ENCODE assay signal across 8 cellular contexts in genomic region chr1:161069731-161070270, GRCh38. TPM values are rescaled to one million over a fixed set of nuclear protein-coding genes. Genes with fewer than 3 reads are reported as not detected.
A peak's percentile ranks its signal among the peaks of the same experiment; 100 is the strongest.
DNase-seq lines count a peak whose midpoint lies in the region; ATAC-seq and TF ChIP-seq lines count a peak whose summit lies in the region.

ARHGAP30 (minus strand) TSS chr1:161069891; CDS start chr1:161069624, 267 bp downstream.

- H3K4me1 Mint-ChIP-seq in H9 (peaks cover 10 to 15% of the 10 kb centered on the region in 2 experiments), immature natural killer cell (peaks cover 60 to 73% of the 10 kb centered on the region in 2 donors)
- H3K4me1 Mint-ChIP-seq in activated T-cell treated with anti-CD3 and anti-CD28 coated beads, Interleukin-2, amount 50 U/mL, for 4 hours (ENCODE audit: low read depth): peaks cover 61% of the 10 kb centered on the region

- no peak within 1 kb of the TSS for H3K27ac ChIP-seq in H9 (ENCODE audit: insufficient read length, low read depth, low read length)

- no peaks in the 10 kb centered on the region for H3K79me2 ChIP-seq in H9 (ENCODE audit: insufficient read depth, low read length)

- no peak within 1 kb of the TSS for H3K18ac ChIP-seq in H9 (ENCODE audit: insufficient read length, low read depth, low read length)

- H4K5ac ChIP-seq in H9 (ENCODE audit: insufficient read length, low read depth, low read length): no peak within 1 kb of the TSS

- H3K79me1 ChIP-seq in H9 (ENCODE audit: insufficient read depth, low read depth, low read length, poor library complexity, severe bottlenecking): no peaks in the 10 kb centered on the region

- no peak within 1 kb of the TSS for H2AK5ac ChIP-seq in H9 (ENCODE audit: insufficient read length, low read length)

- no peaks in the 10 kb centered on the region for H3K27me3 ChIP-seq in H9 (ENCODE audit: insufficient read depth, low read length)

- no peak within 1 kb of the TSS for H4K8ac ChIP-seq in H9 (replicated peaks; ENCODE audit: insufficient read length, low read depth, low read length)

- H3K4ac ChIP-seq in H9 (ENCODE audit: low read depth, low read length): no peak within 1 kb of the TSS

- H4K91ac ChIP-seq in H9 (ENCODE audit: insufficient read length, low read depth, low read length): no peak within 1 kb of the TSS

- no peak within 1 kb of the TSS for H3K56ac ChIP-seq in H9 (ENCODE audit: insufficient read length, low read depth, low read length)

- no peaks in the 10 kb centered on the region for H3K36me3 Mint-ChIP-seq in H9 (ENCODE audit: insufficient read depth in 1 of 3, low read depth in 3 of 3)
- H3K36me3 Mint-ChIP-seq in activated T-cell treated with anti-CD3 and anti-CD28 coated beads, Interleukin-2, amount 50 U/mL, for 4 hours (ENCODE audit: insufficient read depth): peaks cover 4% of the 10 kb centered on the region
- peaks cover 8 to 14% (median 8%) of the 10 kb centered on the region in 3 donors for H3K36me3 Mint-ChIP-seq in immature natural killer cell

- peaks cover 15% of the 10 kb centered on the region for H3K27me3 Mint-ChIP-seq in H9 (ENCODE audit: low read depth)
- no peaks in the 10 kb centered on the region for H3K27me3 Mint-ChIP-seq in activated T-cell treated with anti-CD3 and anti-CD28 coated beads, Interleukin-2, amount 50 U/mL, for 4 hours (ENCODE audit: low read depth)
- peaks cover 12 to 27% (median 15%) of the 10 kb centered on the region in 3 donors for H3K27me3 Mint-ChIP-seq in immature natural killer cell (ENCODE audit: low read depth in 3 of 3)

- H2BK120ac ChIP-seq in H9 (ENCODE audit: low read depth, low read length, poor library complexity, severe bottlenecking): no peak within 1 kb of the TSS

- H3K14ac ChIP-seq in H9 (ENCODE audit: insufficient read depth, low read length): no peak within 1 kb of the TSS; the same call in 1 of the 2 replicates

- TF ChIP-seq CTCF in GM10266 (IDR thresholded peaks at IDR 0.05; ENCODE audit: control insufficient read depth, insufficient read depth, low read depth, missing control alignments) (no peak), H9 (conservative IDR thresholded peaks at IDR 0.05) (no peak)

- H2AFZ ChIP-seq in H9 (ENCODE audit: low read length): no peak within 1 kb of the TSS

- no peak within 1 kb of the TSS for H3T11ph ChIP-seq in H9 (ENCODE audit: low read length)

- H3K27ac Mint-ChIP-seq in H9 (peak within 1 kb of the TSS in 1 of 3 experiments; percentile 72; a peak in 1 of 7 replicates), immature natural killer cell (peak within 1 kb of the TSS; percentile 94 to 98 (median 97))

- no peaks in the 10 kb centered on the region; a peak in 1 of 5 replicates for H3K9me3 Mint-ChIP-seq in H9
- H3K9me3 Mint-ChIP-seq in activated T-cell treated with anti-CD3 and anti-CD28 coated beads, Interleukin-2, amount 50 U/mL, for 4 hours: no peaks in the 10 kb centered on the region
- no peaks in the 10 kb centered on the region for H3K9me3 Mint-ChIP-seq in immature natural killer cell

- no peaks in the 10 kb centered on the region for H3K9me3 ChIP-seq in H9 (ENCODE audit: control insufficient read depth, low read depth, low read length)

- H2BK15ac ChIP-seq in H9 (ENCODE audit: low read depth, low read length): no peak within 1 kb of the TSS

- H3K4me3 Mint-ChIP-seq in H9 (peak within 1 kb of the TSS in 1 of 2 experiments; percentile 42; a peak in 2 of 5 replicates), immature natural killer cell (peak within 1 kb of the TSS; percentile 91 to 100 (median 97))
- H3K4me3 Mint-ChIP-seq in activated T-cell treated with anti-CD3 and anti-CD28 coated beads, Interleukin-2, amount 50 U/mL, for 4 hours: peak within 1 kb of the TSS; percentile 95

- H2BK20ac ChIP-seq in H9 (ENCODE audit: low read depth, low read length, poor library complexity, severe bottlenecking): no peak within 1 kb of the TSS

- no peak within 1 kb of the TSS for H3K4me2 ChIP-seq in H9 (ENCODE audit: insufficient read depth, insufficient read length, low read length)

- H3K23ac ChIP-seq in H9 (ENCODE audit: insufficient read length, low read depth, low read length): no peak within 1 kb of the TSS

- no peak within 1 kb of the TSS for H2BK5ac ChIP-seq in H9 (ENCODE audit: insufficient read length, low read length)

- ATAC-seq in activated T-cell treated with anti-CD3 and anti-CD28 coated beads, Interleukin-2, amount 50 U/mL, for 4 hours: peak; percentile 74 to 81

- no peak within 1 kb of the TSS for H3K9ac ChIP-seq in H9 (ENCODE audit: extremely low read depth, insufficient read length, low read length)

- H3K23me2 ChIP-seq in H9 (ENCODE audit: insufficient read length, low read depth, low read length, poor library complexity, severe bottlenecking): no peaks in the 10 kb centered on the region

- no CpG with 5 or more reads among the region's 9 CpGs for WGBS in H9 (ENCODE audit: extremely low coverage, insufficient read length, low lambda C conversion rate)

- no peaks in the 10 kb centered on the region for H4K20me1 ChIP-seq in H9 (ENCODE audit: control insufficient read depth, insufficient read depth, insufficient read length)

- DNase-seq in GM10266 (ENCODE audit: extremely low spot score): peak; percentile 96
- DNase-seq in H9: peak; percentile 83
- peak; percentile 96 for DNase-seq in NOMO-1 treated with DMSO at 0.1 percent for 48 hours (lab: John Stamatoyannopoulos, UW; ENCODE audit: unreplicated experiment)
- peak; percentile 72 for DNase-seq in activated T-cell treated with anti-CD3 and anti-CD28 coated beads, Interleukin-2, amount 50 U/mL, for 4 hours
- peak; percentile 93 to 95 (median 94) for DNase-seq in immature natural killer cell
- DNase-seq in stimulated activated CD4-positive, alpha-beta T cell treated with anti-CD3 and anti-CD28 coated beads, TNF-alpha, amount 100 ng/mL, for 48 hours (ENCODE audit: low read depth in 3 of 3): peak; percentile 64 to 82 (median 78)
- DNase-seq in foreskin melanocyte: no peak
- DNase-seq in iPS-NIHi7 (ENCODE audit: extremely low spot score): no peak

- no peaks in the 10 kb centered on the region for H3K4me1 ChIP-seq in H9 (ENCODE audit: insufficient read depth, low read length)

- no peak within 1 kb of the TSS for H2BK12ac ChIP-seq in H9 (ENCODE audit: insufficient read length, low read depth, low read length)

RNA-seq across cellular contexts. Expression of gene ARHGAP30, which starts in this region (rescaled TPM):
- total RNA-seq in H9 (2021): 0.13 TPM in 2 replicates
- total RNA-seq in activated T-cell treated with anti-CD3 and anti-CD28 coated beads, Interleukin-2, amount 50 U/mL, for 4 hours: 100 to 1,000 TPM; 103 to 128 (median 106) TPM
- 100 to 1,000 TPM in 2 of 3 donors, 10 to 100 TPM in 1; 98.0 to 265 (median 103) TPM for polyA plus RNA-seq in immature natural killer cell

Comparison
In these comparisons a context has a peak if more than half of its experiments do, and no peak if none do; other contexts are left out.
1. RNA of gene ARHGAP30 (total RNA-seq): 103 to 128 TPM in activated T-cell treated with anti-CD3 and anti-CD28 coated beads, Interleukin-2, amount 50 U/mL, for 4 hours; 0.13 TPM in H9; every median in the first group is over 10 times any median in the second.
2. Peak in DNase-seq in H9; RNA of the gene not detected or under 1 TPM.
3. DNase-seq: peak in GM10266 (single experiment), NOMO-1 treated with DMSO at 0.1 percent for 48 hours (single experiment), activated T-cell treated with anti-CD3 and anti-CD28 coated beads, Interleukin-2, amount 50 U/mL, for 4 hours (single experiment), immature natural killer cell (3 of 3) and stimulated activated CD4-positive, alpha-beta T cell treated with anti-CD3 and anti-CD28 coated beads, TNF-alpha, amount 100 ng/mL, for 48 hours (3 of 3); none in foreskin melanocyte (single experiment) and iPS-NIHi7 (single experiment).